Comparison of ENCODE assay signal across 8 cellular contexts in genomic region chr2:172438064-172438421, GRCh38. TPM values are rescaled to one million over a fixed set of nuclear protein-coding genes. Genes with fewer than 3 reads are reported as not detected.
DNase-seq lines count a peak whose midpoint lies in the region; ATAC-seq, FAIRE-seq and TF ChIP-seq lines count a peak whose summit lies in the region.

No MANE protein-coding gene starts in this region.

- H3K27me3 Mint-ChIP-seq in natural killer cell treated with Interleukin-12 subunit alpha and Interleukin-12 subunit beta and Interleukin-15 and Interleukin-18, amount 100 ng/mL, for 72 hours: no peaks in the 10 kb centered on the region

- peaks cover 27 to 43% of the 10 kb centered on the region in 2 donors for H3K4me1 Mint-ChIP-seq in natural killer cell treated with Interleukin-12 subunit alpha and Interleukin-12 subunit beta and Interleukin-15 and Interleukin-18, amount 100 ng/mL, for 72 hours (ENCODE audit: low read depth in 2 of 2)

- no peak for FAIRE-seq in pancreas (lab: Jason Lieb, UNC)

- H3K4me3 ChIP-seq in pancreas: no peak overlapping the region

- ATAC-seq in GM18861 (IDR thresholded peaks at IDR 0.05; ENCODE audit: unreplicated experiment) (peak; percentile 24), HG03103 (IDR thresholded peaks at IDR 0.05; ENCODE audit: low read depth, unreplicated experiment) (peak; percentile 33), pancreas (no peak)
- peak; percentile 86 to 92 for ATAC-seq in natural killer cell treated with Interleukin-12 subunit alpha and Interleukin-12 subunit beta and Interleukin-15 and Interleukin-18, amount 100 ng/mL, for 72 hours

- no peak overlapping the region for H3K27ac Mint-ChIP-seq in natural killer cell treated with Interleukin-12 subunit alpha and Interleukin-12 subunit beta and Interleukin-15 and Interleukin-18, amount 100 ng/mL, for 72 hours

- H3K9me3 Mint-ChIP-seq in natural killer cell treated with Interleukin-12 subunit alpha and Interleukin-12 subunit beta and Interleukin-15 and Interleukin-18, amount 100 ng/mL, for 72 hours: no peaks in the 10 kb centered on the region

- H3K27ac ChIP-seq in pancreas: no peak overlapping the region

- no peak for TF ChIP-seq CTCF in pancreas (IDR thresholded peaks at IDR 0.05)

- intact Hi-C loops in pancreas (cut with DNase I): no loop called here

- no peak overlapping the region for H3K4me3 Mint-ChIP-seq in natural killer cell treated with Interleukin-12 subunit alpha and Interleukin-12 subunit beta and Interleukin-15 and Interleukin-18, amount 100 ng/mL, for 72 hours

- peaks cover 37 to 88% (median 48%) of the 10 kb centered on the region in 3 donors for H3K4me1 ChIP-seq in pancreas

- no peaks in the 10 kb centered on the region for H3K27me3 ChIP-seq in pancreas

- peak; percentile 52 to 67 for DNase-seq in activated CD4-positive, alpha-beta T cell treated with anti-CD3 and anti-CD28 coated beads, Interleukin-2, amount 50 U/mL, for 48 hours
- DNase-seq in natural killer cell treated with Interleukin-12 subunit alpha and Interleukin-12 subunit beta and Interleukin-15 and Interleukin-18, amount 100 ng/mL, for 72 hours (ENCODE audit: low spot score): no peak
- no peak for DNase-seq in pancreas
- DNase-seq in NCI-H128 (lab: John Stamatoyannopoulos, UW; ENCODE audit: unreplicated experiment): no peak
- no peak for DNase-seq in iPS-NIHi7 (ENCODE audit: extremely low spot score)
- DNase-seq in GM19238 (ENCODE audit: insufficient read length, low spot score): no peak

- no peaks in the 10 kb centered on the region for H3K36me3 ChIP-seq in pancreas

- no peaks in the 10 kb centered on the region for H3K9me3 ChIP-seq in pancreas

- no peaks in the 10 kb centered on the region for H3K36me3 Mint-ChIP-seq in natural killer cell treated with Interleukin-12 subunit alpha and Interleukin-12 subunit beta and Interleukin-15 and Interleukin-18, amount 100 ng/mL, for 72 hours

- 67 to 84% methylated on average over 4 of the region's 4 CpGs for WGBS in pancreas, 2 donors

RNA-seq across cellular contexts. Expression of gene ITGA6, which starts 10.7 kb away (rescaled TPM):
- 10 to 100 TPM; 15.6 to 36.9 TPM for total RNA-seq in natural killer cell treated with Interleukin-12 subunit alpha and Interleukin-12 subunit beta and Interleukin-15 and Interleukin-18, amount 100 ng/mL, for 72 hours
- 10 to 100 TPM; 50.7 to 92.7 (median 58.3) TPM for total RNA-seq in pancreas
- 10 to 100 TPM; 14.7 to 23.8 TPM for polyA plus RNA-seq in pancreas

Comparison
In these comparisons a context has a peak if more than half of its experiments do, and no peak if none do; other contexts are left out.
1. ATAC-seq: peak in GM18861 (single experiment), HG03103 (single experiment) and natural killer cell treated with Interleukin-12 subunit alpha and Interleukin-12 subunit beta and Interleukin-15 and Interleukin-18, amount 100 ng/mL, for 72 hours (2 of 2); none in pancreas (0 of 4).
2. DNase-seq: peak in activated CD4-positive, alpha-beta T cell treated with anti-CD3 and anti-CD28 coated beads, Interleukin-2, amount 50 U/mL, for 48 hours (2 of 2); none in natural killer cell treated with Interleukin-12 subunit alpha and Interleukin-12 subunit beta and Interleukin-15 and Interleukin-18, amount 100 ng/mL, for 72 hours (single experiment), pancreas (0 of 6), NCI-H128 (single experiment), iPS-NIHi7 (single experiment) and GM19238 (single experiment).